Comparison of ENCODE assay signal across 8 cellular contexts in the genomic region with DNA sequence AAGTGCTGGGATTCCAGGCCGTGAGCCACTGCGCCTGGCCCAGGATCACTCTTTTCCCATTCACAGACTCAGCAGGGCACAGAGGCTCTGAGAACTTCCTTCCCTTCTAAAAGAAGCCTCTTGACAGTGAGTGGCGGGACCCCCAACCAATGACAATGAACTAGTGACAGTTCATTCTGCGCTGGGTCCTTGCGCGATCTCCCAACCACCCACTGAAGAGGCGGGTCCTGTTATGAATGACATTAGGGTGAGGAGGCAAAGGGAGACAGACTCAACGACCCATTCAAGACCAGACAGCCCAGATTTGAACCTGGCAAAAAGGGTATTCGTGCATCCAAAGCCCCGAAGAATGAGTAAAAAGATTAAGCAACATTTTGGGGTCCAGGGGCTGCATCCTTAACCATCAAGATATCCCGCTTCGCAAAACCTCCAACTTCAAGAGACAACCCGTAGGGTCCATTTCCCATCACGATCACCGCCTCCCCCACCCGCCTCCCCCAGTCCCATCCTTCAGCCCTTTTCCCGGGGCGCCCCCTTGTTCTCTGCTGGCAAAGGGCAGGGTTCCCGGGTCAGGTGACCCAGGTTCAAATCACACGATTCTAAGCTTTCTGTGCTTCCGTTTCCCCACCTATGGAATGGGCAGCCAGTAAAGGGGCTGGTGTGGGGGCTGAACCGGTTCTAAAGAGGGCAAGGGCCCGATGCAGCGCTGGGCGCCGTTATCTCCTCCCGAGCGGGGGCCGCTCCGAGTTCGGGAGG. TPM values are rescaled to one million over a fixed set of nuclear protein-coding genes. Genes with fewer than 3 reads are reported as not detected.
DNase-seq lines count a peak whose midpoint lies in the region; ATAC-seq and TF ChIP-seq lines count a peak whose summit lies in the region.

No MANE protein-coding gene starts in this region.

- peak overlapping the region; percentile 87 for H3K27ac ChIP-seq in effector memory CD4-positive, alpha-beta T cell (ENCODE audit: insufficient read depth, low read length, poor library complexity, severe bottlenecking)

- TF ChIP-seq CTCF in activated CD8-positive, alpha-beta T cell treated with anti-CD3 and anti-CD28 coated beads for 36 hours (IDR thresholded peaks at IDR 0.05), result no peak

- peak overlapping the region; percentile 95 for H3K27ac Mint-ChIP-seq in activated CD8-positive, alpha-beta T cell treated with anti-CD3 and anti-CD28 coated beads for 36 hours

- H3K4me3 Mint-ChIP-seq in activated CD8-positive, alpha-beta T cell treated with anti-CD3 and anti-CD28 coated beads for 36 hours, result peak overlapping the region; percentile 87

- H3K9me3 Mint-ChIP-seq in activated CD8-positive, alpha-beta T cell treated with anti-CD3 and anti-CD28 coated beads for 36 hours, result no peaks in the 10 kb centered on the region

- intact Hi-C loops in activated CD8-positive, alpha-beta T cell treated with anti-CD3 and anti-CD28 coated beads for 36 hours (cut with micrococcal nuclease), result no loop called here

- peaks cover 10% of the 10 kb centered on the region for H3K36me3 ChIP-seq in effector memory CD4-positive, alpha-beta T cell (ENCODE audit: control insufficient read depth, insufficient read depth, low read length)

- H3K4me1 Mint-ChIP-seq in activated CD8-positive, alpha-beta T cell treated with anti-CD3 and anti-CD28 coated beads for 36 hours (ENCODE audit: low read depth), result peaks cover 37% of the 10 kb centered on the region

- POLR2A ChIA-PET in activated CD8-positive, alpha-beta T cell treated with anti-CD3 and anti-CD28 coated beads for 36 hours (lab: Charles Lee), result interaction anchor here (1.0 to 1.2 kb wide), 3 partner anchors 22 to 199 kb away, joined by 3 read pairs; a partner anchor contains a TSS

- H3K4me3 ChIP-seq in effector memory CD4-positive, alpha-beta T cell (ENCODE audit: insufficient read depth, low read depth, low read length, poor library complexity, severe bottlenecking), result peak overlapping the region; percentile 74

- DNase-seq in 8988T, result peak; percentile 85
- DNase-seq in NCI-H748 treated with DMSO at 0.1 percent for 48 hours (lab: John Stamatoyannopoulos, UW), result peak; percentile 35
- DNase-seq in activated CD8-positive, alpha-beta T cell treated with anti-CD3 and anti-CD28 coated beads for 36 hours, result peak; percentile 97
- peak in 2 of 3 donors; percentile 35 to 36 for DNase-seq in effector memory CD4-positive, alpha-beta T cell
- peak; percentile 97 for DNase-seq in medulla oblongata (ENCODE audit: extremely low spot score)
- DNase-seq in stimulated activated CD4-positive, alpha-beta T cell treated with anti-CD3 and anti-CD28 coated beads, TNF-alpha, amount 100 ng/mL, for 48 hours (ENCODE audit: low read depth in 3 of 3), result peak; percentile 71 to 83 (median 79)

- no peaks in the 10 kb centered on the region for H3K27me3 ChIP-seq in effector memory CD4-positive, alpha-beta T cell (replicated peaks; ENCODE audit: control insufficient read depth, insufficient read depth, low read length, poor library complexity, severe bottlenecking)

- H3K4me1 ChIP-seq in effector memory CD4-positive, alpha-beta T cell (ENCODE audit: control insufficient read depth, insufficient read depth, low read length, poor library complexity, severe bottlenecking), result peaks cover 17% of the 10 kb centered on the region

- no peaks in the 10 kb centered on the region for H3K27me3 Mint-ChIP-seq in activated CD8-positive, alpha-beta T cell treated with anti-CD3 and anti-CD28 coated beads for 36 hours

- CTCF ChIA-PET in activated CD8-positive, alpha-beta T cell treated with anti-CD3 and anti-CD28 coated beads for 36 hours (lab: Charles Lee), result interaction anchor here (1.0 kb wide), 1 partner anchor 21 kb away, joined by 3 read pairs; no protein-coding TSS in a partner anchor

- H3K36me3 Mint-ChIP-seq in activated CD8-positive, alpha-beta T cell treated with anti-CD3 and anti-CD28 coated beads for 36 hours (ENCODE audit: low read depth), result peaks cover 40% of the 10 kb centered on the region

- H3K9me3 ChIP-seq in effector memory CD4-positive, alpha-beta T cell (ENCODE audit: control insufficient read depth, low read length), result no peaks in the 10 kb centered on the region

- ATAC-seq in GM18868 (IDR thresholded peaks at IDR 0.05; ENCODE audit: unreplicated experiment) (peak; percentile 64), HG03280 (IDR thresholded peaks at IDR 0.05; ENCODE audit: unreplicated experiment) (peak; percentile 35)
- ATAC-seq in activated CD8-positive, alpha-beta T cell treated with anti-CD3 and anti-CD28 coated beads for 36 hours, result peak; percentile 76

RNA-seq across cellular contexts. Expression of a gene that starts 0.7 kb away (rescaled TPM):
- 100 to 1,000 TPM; 104 to 112 TPM for total RNA-seq in activated CD8-positive, alpha-beta T cell treated with anti-CD3 and anti-CD28 coated beads for 36 hours

RNA-seq across cellular contexts. Expression of a gene that starts 0.8 kb away (rescaled TPM):
- total RNA-seq in activated CD8-positive, alpha-beta T cell treated with anti-CD3 and anti-CD28 coated beads for 36 hours, result 10 to 100 TPM; 34.2 to 42.8 TPM

RNA-seq across cellular contexts. Expression of a gene that starts 31.2 kb away (rescaled TPM):
- total RNA-seq in activated CD8-positive, alpha-beta T cell treated with anti-CD3 and anti-CD28 coated beads for 36 hours, result 10 to 100 TPM; 10.9 to 11.1 TPM

Comparison
In these comparisons a context has a peak if more than half of its experiments do, and no peak if none do; other contexts are left out.
1. Peak in every context shown above with its lines: DNase-seq, ATAC-seq, H3K4me3 ChIP-seq and H3K27ac ChIP-seq.
2. DNase-seq: peak in every context shown above with its lines; median percentile 97 in activated CD8-positive, alpha-beta T cell treated with anti-CD3 and anti-CD28 coated beads for 36 hours; 97 in medulla oblongata; 85 in 8988T; 79 in stimulated activated CD4-positive, alpha-beta T cell treated with anti-CD3 and anti-CD28 coated beads, TNF-alpha, amount 100 ng/mL, for 48 hours; 36 in effector memory CD4-positive, alpha-beta T cell; 35 in NCI-H748 treated with DMSO at 0.1 percent for 48 hours.